21 cellular contexts compared by ENCODE assay signal in the genomic region with DNA sequence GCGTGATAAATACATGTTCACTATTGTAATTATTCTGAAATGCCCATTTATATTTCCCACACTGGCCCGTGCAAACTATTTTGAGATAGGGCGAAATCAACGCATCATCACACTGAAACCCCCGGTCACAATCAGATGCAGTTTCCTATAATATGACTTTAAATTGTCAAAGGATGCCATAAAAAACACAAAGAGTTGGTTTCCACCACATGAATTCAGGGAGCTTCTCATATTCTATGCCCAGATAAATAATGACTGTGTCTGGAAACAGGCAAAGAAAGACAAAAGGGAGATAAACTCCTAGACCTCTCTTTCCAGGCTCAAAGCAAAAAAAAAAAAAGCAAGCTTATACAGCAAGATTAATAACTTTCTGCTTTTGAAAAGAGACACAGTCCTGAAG.
"Had no signal": no experiment of that assay in that cellular context is flagged by ENCODE, and none has a peak within 500 bp of the region (broad histone marks: within the 10 kb centered on the region; RNA-seq: fewer than 3 reads in every experiment).

No MANE protein-coding gene starts in this region.

- H3K4me3 ChIP-seq: coronary artery, esophagus muscularis mucosa, gastrocnemius medialis, heart right ventricle, left lung, lower lobe of right lung, mucosa of descending colon had no signal

- H3K9me3 ChIP-seq: esophagus muscularis mucosa, gastrocnemius medialis, left lung, lower lobe of right lung, mucosa of descending colon had no signal

- DNase-seq: central memory CD4-positive, alpha-beta T cell; dermis blood vessel endothelial cell; effector CD8-positive, alpha-beta T cell; effector memory CD8-positive, alpha-beta T cell; endodermal cell; foreskin fibroblast; foreskin melanocyte; gastrocnemius medialis; heart right ventricle; hippocampal formation; left cardiac atrium; left lung; left ventricle myocardium superior; lower lobe of right lung; mesenchymal stem cell; mucosa of descending colon had no signal

- H3K27ac ChIP-seq: coronary artery, esophagus muscularis mucosa, gastrocnemius medialis, left lung, lower lobe of right lung had no signal

- H3K36me3 ChIP-seq: esophagus muscularis mucosa, gastrocnemius medialis, heart right ventricle, left lung, lower lobe of right lung had no signal

- H3K27me3 ChIP-seq: esophagus muscularis mucosa, gastrocnemius medialis, heart right ventricle, left lung had no signal

- H3K4me1 ChIP-seq: esophagus muscularis mucosa, gastrocnemius medialis, left lung, lower lobe of right lung had no signal

- FAIRE-seq: colon, endometrium, keratinocyte had no signal
